10 cellular contexts compared by ENCODE assay signal in genomic region chr5:80871541-80871961, GRCh38.
DNase-seq lines count a peak whose midpoint lies in the region.
"Had no signal": no experiment of that assay in that cellular context is flagged by ENCODE, and none has a peak within 500 bp of the region (broad histone marks: within the 10 kb centered on the region; RNA-seq: fewer than 3 reads in every experiment).

No MANE protein-coding gene starts in this region.

- DNase-seq in activated T-cell treated with anti-CD3 and anti-CD28 coated beads for 24 hours (ENCODE audit: low read depth) (peak; percentile 22), SW 1271 (lab: John Stamatoyannopoulos, UW) (peak; percentile 51 to 75), fibroblast of gingiva (ENCODE audit: low read depth) (peak; percentile 28), SHP77 treated with DMSO at 0.1 percent for 48 hours (lab: John Stamatoyannopoulos, UW) (no peak), NCI-H748 (lab: John Stamatoyannopoulos, UW; ENCODE audit: unreplicated experiment) (no peak), cerebellum (ENCODE audit: low spot score) (no peak)
- DNase-seq in activated T-cell treated with anti-CD3 and anti-CD28 coated beads, Interleukin-2, amount 50 U/mL, for 1 hour: no peak
- DNase-seq in stimulated activated CD8-positive, alpha-beta memory T cell treated with anti-CD3 and anti-CD28 coated beads, Interleukin-2, amount 100 ng/mL, for 48 hours (ENCODE audit: low read depth in 2 of 2): peak; percentile 16 to 46
- DNase-seq: NCI-H187 treated with DMSO at 0.1 percent for 48 hours, occipital lobe had no signal

Comparison
In these comparisons a context has a peak if more than half of its experiments do, and no peak if none do; other contexts are left out.
1. DNase-seq: peak in activated T-cell treated with anti-CD3 and anti-CD28 coated beads for 24 hours (single experiment), SW 1271 (2 of 2), fibroblast of gingiva (single experiment) and stimulated activated CD8-positive, alpha-beta memory T cell treated with anti-CD3 and anti-CD28 coated beads, Interleukin-2, amount 100 ng/mL, for 48 hours (2 of 2); none in activated T-cell treated with anti-CD3 and anti-CD28 coated beads, Interleukin-2, amount 50 U/mL, for 1 hour (single experiment), SHP77 treated with DMSO at 0.1 percent for 48 hours (single experiment), NCI-H748 (single experiment) and cerebellum (single experiment).